2 cellular contexts compared by ENCODE assay signal in genomic region chr12:121666854-121667253, GRCh38. TPM values are rescaled to one million over a fixed set of nuclear protein-coding genes. Genes with fewer than 3 reads are reported as not detected.
"Had no signal": no experiment of that assay in that cellular context is flagged by ENCODE, and none has a peak within 500 bp of the region (broad histone marks: within the 10 kb centered on the region; RNA-seq: fewer than 3 reads in every experiment).

No MANE protein-coding gene starts in this region.

RNA-seq across cellular contexts. Expression of gene MORN3, which starts 2.6 kb away (rescaled TPM):
- total RNA-seq: colonic mucosa, left ventricle myocardium inferior had no signal
